ENCODE assay signal across 8 cellular contexts in genomic region chr7:100132697-100133137, GRCh38. TPM values are rescaled to one million over a fixed set of nuclear protein-coding genes. Genes with fewer than 3 reads are reported as not detected.
A peak's percentile ranks its signal among the peaks of the same experiment; 100 is the strongest.
DNase-seq lines count a peak whose midpoint lies in the region; ATAC-seq, FAIRE-seq and TF ChIP-seq lines count a peak whose summit lies in the region.

No MANE protein-coding gene starts in this region.

- no peaks in the 10 kb centered on the region for H3K36me3 ChIP-seq in H7 (replicated peaks; ENCODE audit: control insufficient read depth, insufficient read depth, low read length)

- no peak for FAIRE-seq in D721Med (lab: Jason Lieb, UNC)

- no peak overlapping the region for H3K27ac Mint-ChIP-seq in T-helper 1 cell treated with Interleukin-12 subunit alpha and Interleukin-12 subunit beta and Interleukin-4 antibody, amounts not matched to agents 30 μg/mL and 1 μg/mL, for 36 hours

- no peaks in the 10 kb centered on the region for H3K9me3 Mint-ChIP-seq in T-helper 1 cell treated with Interleukin-12 subunit alpha and Interleukin-12 subunit beta and Interleukin-4 antibody, amounts not matched to agents 30 μg/mL and 1 μg/mL, for 36 hours

- H3K27me3 ChIP-seq in H7 (ENCODE audit: control insufficient read depth, insufficient read depth, low read length) = peaks cover 11% of the 10 kb centered on the region

- ATAC-seq in HG02571 (IDR thresholded peaks at IDR 0.05; ENCODE audit: unreplicated experiment) = no peak

- DNase-seq in D721Med (ENCODE audit: insufficient read length, low spot score) = no peak
- peak; percentile 91 for DNase-seq in H7
- peak; percentile 71 for DNase-seq in NCI-H1694 (lab: John Stamatoyannopoulos, UW)
- DNase-seq in astrocyte of the hippocampus (ENCODE audit: low read depth, low spot score) = peak; percentile 80
- DNase-seq in iPS-NIHi11 (ENCODE audit: low spot score) = peak; percentile 73
- DNase-seq in stimulated activated CD4-positive, alpha-beta T cell treated with anti-CD3 and anti-CD28 coated beads, Interleukin-15, amount 100 ng/mL, for 48 hours (ENCODE audit: low read depth in 2 of 2) = peak; percentile 45 to 64

- H3K4me1 Mint-ChIP-seq in T-helper 1 cell treated with Interleukin-12 subunit alpha and Interleukin-12 subunit beta and Interleukin-4 antibody, amounts not matched to agents 30 μg/mL and 1 μg/mL, for 36 hours (ENCODE audit: low read depth) = peaks cover 21% of the 10 kb centered on the region

- H3K27me3 Mint-ChIP-seq in T-helper 1 cell treated with Interleukin-12 subunit alpha and Interleukin-12 subunit beta and Interleukin-4 antibody, amounts not matched to agents 30 μg/mL and 1 μg/mL, for 36 hours (ENCODE audit: low read depth) = no peaks in the 10 kb centered on the region

- H3K36me3 Mint-ChIP-seq in T-helper 1 cell treated with Interleukin-12 subunit alpha and Interleukin-12 subunit beta and Interleukin-4 antibody, amounts not matched to agents 30 μg/mL and 1 μg/mL, for 36 hours (ENCODE audit: low read depth) = no peaks in the 10 kb centered on the region

- peak overlapping the region; percentile 6 for H3K4me3 Mint-ChIP-seq in T-helper 1 cell treated with Interleukin-12 subunit alpha and Interleukin-12 subunit beta and Interleukin-4 antibody, amounts not matched to agents 30 μg/mL and 1 μg/mL, for 36 hours

- H3K4me3 ChIP-seq in H7 (ENCODE audit: insufficient read depth, low read depth, low read length) = no peak overlapping the region

- TF ChIP-seq CTCF in D721Med (IDR thresholded peaks at IDR 0.05; ENCODE audit: insufficient read depth, missing control alignments) = peak; percentile 97

RNA-seq across cellular contexts. Expression of gene MBLAC1, which starts 6.0 kb away (rescaled TPM):
- 1.1 and 3.5 TPM in 2 replicates for total RNA-seq in H7 (2014; rRNA removed; shearing (Covaris generic))

RNA-seq across cellular contexts. Expression of gene CNPY4, which starts 13.3 kb away (rescaled TPM):
- total RNA-seq in H7 (2014; rRNA removed; shearing (Covaris generic)) = 12.2 and 17.1 TPM in 2 replicates

RNA-seq across cellular contexts. Expression of gene TAF6, which starts 13.6 kb away (rescaled TPM):
- total RNA-seq in H7 (2014; rRNA removed; shearing (Covaris generic)) = 104 and 106 TPM in 2 replicates

RNA-seq across cellular contexts. Expression of gene LAMTOR4, which starts 16.0 kb away (rescaled TPM):
- total RNA-seq in H7 (2014; rRNA removed; shearing (Covaris generic)) = 143 and 165 TPM in 2 replicates

RNA-seq across cellular contexts. Expression of gene TRAPPC14, which starts 25.8 kb away (rescaled TPM):
- total RNA-seq in H7 (2014; rRNA removed; shearing (Covaris generic)) = 13.6 and 14.8 TPM in 2 replicates
